ENCODE assay signal across 18 cellular contexts in the genomic region with DNA sequence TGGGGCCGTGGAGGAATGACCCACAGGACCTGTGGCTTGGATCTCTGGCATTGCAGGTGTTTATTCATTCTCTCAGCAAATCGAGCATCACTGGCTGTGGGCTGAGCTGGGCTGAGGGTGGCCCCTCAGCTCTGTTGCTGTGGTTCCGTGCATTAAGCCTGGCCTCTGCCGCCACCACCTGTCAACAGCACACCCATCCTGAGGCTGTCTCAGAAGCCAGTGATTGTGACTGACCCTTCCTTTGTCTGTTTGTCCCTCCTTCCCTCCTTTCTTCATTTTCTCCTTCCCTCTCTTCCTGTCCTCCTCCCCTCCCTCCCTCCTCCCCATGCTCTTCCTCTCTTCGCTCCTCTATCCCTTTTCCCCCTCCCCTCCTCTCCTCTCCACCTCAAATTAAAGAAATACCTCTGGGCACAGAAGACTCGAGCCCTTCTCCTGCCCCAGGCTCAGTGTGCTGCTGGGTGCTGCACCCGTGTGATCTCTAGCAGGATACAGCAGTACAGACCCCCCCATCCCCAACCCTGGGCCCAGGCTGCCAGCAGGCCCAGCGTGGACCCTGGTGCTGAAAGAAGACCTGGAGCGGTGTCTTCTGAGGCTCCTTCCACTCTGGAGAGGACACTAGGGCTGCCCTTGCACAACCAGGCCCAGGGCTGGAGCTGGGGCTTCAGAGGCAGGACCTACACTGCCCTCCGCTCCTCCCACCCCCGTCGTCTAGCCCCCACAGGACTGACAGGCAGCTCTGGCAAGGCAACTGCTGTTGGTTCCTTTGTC.
DNase-seq lines count a peak whose midpoint lies in the region; ATAC-seq and TF ChIP-seq lines count a peak whose summit lies in the region.
"Had no signal": no experiment of that assay in that cellular context is flagged by ENCODE, and none has a peak within 500 bp of the region (broad histone marks: within the 10 kb centered on the region; RNA-seq: fewer than 3 reads in every experiment).

No MANE protein-coding gene starts in this region.

- H3K36me3 ChIP-seq in BLaER1 treated with 17β-estradiol and CSF1 and Interleukin-3, amounts not matched to agents 10 nM and 100 nM = peaks cover 53 to 87% (median 84%) of the 10 kb centered on the region in 11 experiments; a peak in 21 of 22 replicates

- H3K27ac ChIP-seq in BLaER1 treated with 17β-estradiol and CSF1 and Interleukin-3, amounts not matched to agents 10 nM and 100 nM = peak overlapping the region in 5 of 11 experiments; percentile 3 to 86 (median 32); a peak in 6 of 22 replicates
- H3K27ac ChIP-seq in caudate nucleus (ENCODE audit: low read depth, low read length) = peak overlapping the region; percentile 56
- H3K27ac ChIP-seq in CD4-positive, alpha-beta T cell (ENCODE audit: low read depth, low read length) = no peak overlapping the region
- H3K27ac ChIP-seq: esophagus squamous epithelium, transverse colon had no signal

- no peak for ATAC-seq in HG02852 (IDR thresholded peaks at IDR 0.05; ENCODE audit: unreplicated experiment)
- no peak for ATAC-seq in CD4-positive, alpha-beta T cell (ENCODE audit: poor library complexity)
- no peak for ATAC-seq in GM19452 (IDR thresholded peaks at IDR 0.05; ENCODE audit: unreplicated experiment)
- ATAC-seq: naive thymus-derived CD4-positive, alpha-beta T cell had no signal

- no peak for DNase-seq in GM10266 (ENCODE audit: extremely low spot score)
- no peak for DNase-seq in caudate nucleus (lab: John Stamatoyannopoulos, UW)
- no peak for DNase-seq in CD4-positive, alpha-beta T cell
- DNase-seq: activated CD4-positive, alpha-beta T cell treated with anti-CD3 and anti-CD28 coated beads for 48 hours; activated CD8-positive, alpha-beta memory T cell treated with anti-CD3 and anti-CD28 coated beads, Interleukin-2, amount 50 U/mL, for 4 hours; activated gamma-delta T cell; Calu3; EL; esophagus squamous epithelium; naive thymus-derived CD4-positive, alpha-beta T cell; NCI-H524; stimulated activated CD4-positive, alpha-beta T cell treated with anti-CD3 and anti-CD28 coated beads, Interleukin-1b, Interleukin-23, amount 100 ng/mL, for 48 hours; stimulated activated naive CD4-positive, alpha-beta T cell; transverse colon had no signal

- no peak overlapping the region for H3K4me3 ChIP-seq in BLaER1 treated with 17β-estradiol and CSF1 and Interleukin-3, amounts not matched to agents 10 nM and 100 nM
- H3K4me3 ChIP-seq: esophagus squamous epithelium, transverse colon had no signal

- H3K27me3 Mint-ChIP-seq in nephron (ENCODE audit: low read depth) = no peaks in the 10 kb centered on the region
- H3K27me3 Mint-ChIP-seq in CD4-positive, alpha-beta T cell = no peaks in the 10 kb centered on the region
- H3K27me3 Mint-ChIP-seq: naive thymus-derived CD4-positive, alpha-beta T cell had no signal

- H3K9me3 ChIP-seq in BLaER1 treated with 17β-estradiol and CSF1 and Interleukin-3, amounts not matched to agents 10 nM and 100 nM (replicated peaks in 1 of 11) = no peaks in the 10 kb centered on the region
- H3K9me3 ChIP-seq in CD4-positive, alpha-beta T cell (ENCODE audit: control insufficient read depth, low read length) = no peaks in the 10 kb centered on the region
- H3K9me3 ChIP-seq: esophagus squamous epithelium, transverse colon had no signal

- peak overlapping the region in 9 of 11 experiments; percentile 6 to 99 (median 97); a peak in 17 of 22 replicates for H3K4me2 ChIP-seq in BLaER1 treated with 17β-estradiol and CSF1 and Interleukin-3, amounts not matched to agents 10 nM and 100 nM

- POLR2A ChIA-PET in CD4-positive, alpha-beta T cell (lab: Charles Lee) = interaction anchor here (0.6 kb wide), 1 partner anchor 81 kb away, joined by 3 read pairs; no protein-coding TSS in a partner anchor

- H3K27me3 ChIP-seq in BLaER1 treated with 17β-estradiol and CSF1 and Interleukin-3, amounts not matched to agents 10 nM and 100 nM = no peaks in the 10 kb centered on the region
- no peaks in the 10 kb centered on the region for H3K27me3 ChIP-seq in CD4-positive, alpha-beta T cell (ENCODE audit: control insufficient read depth, insufficient read depth, low read length)
- H3K27me3 ChIP-seq: esophagus squamous epithelium, transverse colon had no signal

- CTCF ChIA-PET in CD4-positive, alpha-beta T cell (lab: Charles Lee) = no interaction called here

- H3K9me3 Mint-ChIP-seq in nephron = no peaks in the 10 kb centered on the region
- no peaks in the 10 kb centered on the region for H3K9me3 Mint-ChIP-seq in CD4-positive, alpha-beta T cell

- no peak overlapping the region for H3K4me3 Mint-ChIP-seq in nephron
- H3K4me3 Mint-ChIP-seq in CD4-positive, alpha-beta T cell = no peak overlapping the region
- H3K4me3 Mint-ChIP-seq: naive thymus-derived CD4-positive, alpha-beta T cell had no signal

- peaks cover 44% of the 10 kb centered on the region for H3K4me1 Mint-ChIP-seq in nephron
- peaks cover 25% of the 10 kb centered on the region for H3K4me1 Mint-ChIP-seq in CD4-positive, alpha-beta T cell (ENCODE audit: low read depth)

- H3K9ac ChIP-seq in BLaER1 treated with 17β-estradiol and CSF1 and Interleukin-3, amounts not matched to agents 10 nM and 100 nM = peak overlapping the region in 6 of 11 experiments; percentile 5 to 56 (median 42); a peak in 7 of 22 replicates

- TF ChIP-seq CTCF in GM10266 (IDR thresholded peaks at IDR 0.05; ENCODE audit: control insufficient read depth, insufficient read depth, low read depth, missing control alignments) (peak; percentile 23), nephron (IDR thresholded peaks at IDR 0.05; ENCODE audit: unreplicated experiment in 3 of 3) (no peak)
- no peak for TF ChIP-seq CTCF in CD4-positive, alpha-beta T cell (IDR thresholded peaks at IDR 0.05)

- H4K20me1 ChIP-seq in BLaER1 treated with 17β-estradiol and CSF1 and Interleukin-3, amounts not matched to agents 10 nM and 100 nM = peaks cover 44 to 100% (median 99%) of the 10 kb centered on the region in 11 experiments; a peak in 21 of 22 replicates

- H3K36me3 Mint-ChIP-seq in nephron (ENCODE audit: low read depth) = peaks cover 13% of the 10 kb centered on the region
- peaks cover 58% of the 10 kb centered on the region for H3K36me3 Mint-ChIP-seq in CD4-positive, alpha-beta T cell (ENCODE audit: low read depth)

- intact Hi-C loops in CD4-positive, alpha-beta T cell (cut with DNase I, micrococcal nuclease) = no loop called here

- H3K27ac Mint-ChIP-seq in nephron = peak overlapping the region; percentile 35 to 45 (median 39)
- no peak overlapping the region for H3K27ac Mint-ChIP-seq in CD4-positive, alpha-beta T cell

- peaks cover 35 to 94% (median 73%) of the 10 kb centered on the region in 10 experiments for H3K4me1 ChIP-seq in BLaER1 treated with 17β-estradiol and CSF1 and Interleukin-3, amounts not matched to agents 10 nM and 100 nM
